29 cellular contexts compared by ENCODE assay signal in the genomic region with DNA sequence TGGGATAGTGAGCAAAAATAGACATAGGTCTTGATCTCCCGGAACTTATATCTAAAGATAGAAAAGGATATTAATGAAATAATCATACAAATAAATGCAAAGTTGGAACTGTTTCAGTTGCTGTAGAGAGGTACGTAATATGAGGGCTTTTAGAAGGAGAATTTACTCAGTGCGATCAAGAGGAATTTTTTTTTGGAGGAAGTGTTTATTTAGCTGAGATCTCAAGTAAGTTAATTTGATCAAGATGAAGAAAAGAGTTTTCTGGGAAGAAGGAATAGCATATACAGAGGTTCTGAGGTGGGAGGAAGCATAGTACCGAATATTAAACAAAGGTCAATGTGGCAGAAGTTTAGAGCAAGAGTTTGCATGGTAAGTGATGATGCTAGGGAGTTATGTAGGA.
"Had no signal": no experiment of that assay in that cellular context is flagged by ENCODE, and none has a peak within 500 bp of the region (broad histone marks: within the 10 kb centered on the region; RNA-seq: fewer than 3 reads in every experiment).

No MANE protein-coding gene starts in this region.

- H3K27ac ChIP-seq: adrenal gland, body of pancreas, esophagus squamous epithelium, WERI-Rb-1 had no signal

- H3K4me1 ChIP-seq: esophagus squamous epithelium had no signal

- DNase-seq: activated B cell treated with CpG ODN at 0.5 μM for 24 hours; activated CD4-positive, alpha-beta T cell treated with anti-CD3 and anti-CD28 coated beads for 48 hours; activated CD4-positive, alpha-beta T cell treated with anti-CD3 and anti-CD28 coated beads, Interleukin-2, amount 50 U/mL, for 1 hour; activated CD4-positive, alpha-beta T cell treated with anti-CD3 and anti-CD28 coated beads, Interleukin-2, amount 50 U/mL, for 48 hours; activated CD8-positive, alpha-beta memory T cell treated with anti-CD3 and anti-CD28 coated beads for 24 hours; activated CD8-positive, alpha-beta T cell treated with anti-CD3 and anti-CD28 coated beads for 36 hours; activated effector memory CD4-positive, alpha-beta T cell treated with anti-CD3 and anti-CD28 coated beads, Interleukin-2, amount 50 U/mL, for 16 hours; activated naive CD4-positive, alpha-beta T cell treated with anti-CD3 and anti-CD28 coated beads for 36 hours; activated naive CD8-positive, alpha-beta T cell treated with anti-CD3 and anti-CD28 coated beads for 36 hours; activated naive CD8-positive, alpha-beta T cell treated with anti-CD3 and anti-CD28 coated beads, Interleukin-2, amount 50 U/mL, for 24 hours; activated T-cell treated with anti-CD3 and anti-CD28 coated beads, Interleukin-2, amount 50 U/mL, for 4 hours; adrenal gland; amygdala; aorta; body of pancreas; caudate nucleus; cortex of kidney; dermis blood vessel endothelial cell; effector CD4-positive, alpha-beta T cell; effector memory CD8-positive, alpha-beta T cell; erythroblast; esophagus squamous epithelium; foreskin melanocyte; T-helper 1 cell; T-helper 17 cell; T1000; WERI-Rb-1 had no signal

- ATAC-seq: activated CD4-positive, CD25-positive, alpha-beta regulatory T cell treated with anti-CD3 and anti-CD28 coated beads, Interleukin-2, amount 50 U/mL, for 24 hours; activated CD8-positive, alpha-beta T cell treated with anti-CD3 and anti-CD28 coated beads for 36 hours; activated naive CD8-positive, alpha-beta T cell treated with anti-CD3 and anti-CD28 coated beads, Interleukin-2, amount 50 U/mL, for 24 hours; activated T-cell treated with anti-CD3 and anti-CD28 coated beads, Interleukin-2, amount 50 U/mL, for 4 hours; body of pancreas; effector memory CD8-positive, alpha-beta T cell; gastroesophageal sphincter; T-helper 17 cell had no signal

- H3K9me3 ChIP-seq: adrenal gland, body of pancreas, esophagus squamous epithelium, gastroesophageal sphincter had no signal

- H3K36me3 ChIP-seq: adrenal gland, esophagus squamous epithelium, gastroesophageal sphincter, WERI-Rb-1 had no signal

- H3K27me3 ChIP-seq: adrenal gland, body of pancreas, esophagus squamous epithelium, gastroesophageal sphincter had no signal

- H3K4me3 ChIP-seq: adrenal gland, body of pancreas, esophagus squamous epithelium, gastroesophageal sphincter had no signal
